In the genomic region with DNA sequence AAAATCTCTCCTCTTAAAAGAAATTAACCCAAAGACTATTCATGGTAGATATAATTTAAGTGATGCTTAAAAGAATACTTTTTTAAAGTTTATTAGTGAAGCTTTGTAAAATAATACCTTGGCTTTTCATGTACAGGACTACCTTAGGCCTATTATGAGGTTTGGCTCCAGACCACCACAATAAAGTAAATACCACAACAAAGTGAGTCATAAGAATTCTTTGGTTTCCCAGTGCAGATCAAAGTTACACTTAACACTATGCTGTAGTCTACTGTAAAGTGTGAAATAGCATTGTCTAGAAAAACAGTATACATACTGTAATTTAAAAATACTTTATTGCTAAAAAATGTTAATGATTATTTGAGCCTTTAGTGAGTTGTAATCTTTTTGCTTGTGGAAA, we compare ENCODE assay signal across 20 cellular contexts. TPM values are rescaled to one million over a fixed set of nuclear protein-coding genes. Genes with fewer than 3 reads are reported as not detected.
DNase-seq lines count a peak whose midpoint lies in the region; ATAC-seq, FAIRE-seq and TF ChIP-seq lines count a peak whose summit lies in the region.
"Had no signal": no experiment of that assay in that cellular context is flagged by ENCODE, and none has a peak within 500 bp of the region (broad histone marks: within the 10 kb centered on the region; RNA-seq: fewer than 3 reads in every experiment).

No MANE protein-coding gene starts in this region.

- POLR2A ChIA-PET in T-cell (lab: Charles Lee) (no interaction called here), endothelial cell of umbilical vein (lab: Charles Lee) (interaction anchor here (0.6 kb wide), 1 partner anchor 217 kb away, joined by 8 read pairs; no protein-coding TSS in a partner anchor)

- no peak for DNase-seq in activated CD8-positive, alpha-beta memory T cell treated with anti-CD3 and anti-CD28 coated beads, Interleukin-2, amount 10 ng/mL, durations not matched to agents 7 days and 5 days
- no peak for DNase-seq in activated CD8-positive, alpha-beta memory T cell treated with anti-CD3 and anti-CD28 coated beads, Interleukin-2, amount 50 U/mL, for 48 hours
- DNase-seq in T-cell = no peak
- no peak for DNase-seq in endothelial cell of umbilical vein (ENCODE audit: low read depth, low spot score)
- DNase-seq in urothelium cell line (ENCODE audit: low spot score) = peak; percentile 29
- DNase-seq in tibial nerve (ENCODE audit: low spot score in 2 of 2) = no peak
- DNase-seq in NCI-H446 treated with DMSO at 0.1 percent for 48 hours (lab: John Stamatoyannopoulos, UW) = no peak
- DNase-seq: activated CD8-positive, alpha-beta memory T cell treated with anti-CD3 and anti-CD28 coated beads, Interleukin-2, amount 50 U/mL, for 4 hours; C1 segment of cervical spinal cord; dermis blood vessel endothelial cell; NCI-H187 treated with DMSO at 0.1 percent for 48 hours; psoas muscle; SHP77; stimulated activated CD4-positive, alpha-beta T cell treated with anti-CD3 and anti-CD28 coated beads, Interleukin-12 subunit alpha, Interleukin-12 subunit beta, amount 100 ng/mL, for 4 hours; thyroid gland had no signal

- H3K27me3 Mint-ChIP-seq in activated CD8-positive, alpha-beta memory T cell treated with anti-CD3 and anti-CD28 coated beads, Interleukin-2, amount 10 ng/mL, durations not matched to agents 7 days and 5 days = no peaks in the 10 kb centered on the region
- H3K27me3 Mint-ChIP-seq in T-cell = no peaks in the 10 kb centered on the region
- H3K27me3 Mint-ChIP-seq: brain had no signal

- CTCF ChIA-PET in activated CD8-positive, alpha-beta memory T cell treated with anti-CD3 and anti-CD28 coated beads, Interleukin-2, amount 10 ng/mL, durations not matched to agents 7 days and 5 days (lab: Charles Lee) = interaction anchor here (1.3 to 2.0 kb wide), 2 partner anchors 9 to 86 kb away, joined by 3 to 4 read pairs; a partner anchor contains a TSS
- CTCF ChIA-PET in T-cell (lab: Charles Lee) = interaction anchor here in 1 of 2 donors (0.5 kb wide), 1 partner anchor 143 kb away, joined by 3 read pairs; no protein-coding TSS in a partner anchor
- CTCF ChIA-PET in endothelial cell of umbilical vein (lab: Charles Lee) = no interaction called here

- no peak overlapping the region for H3K4me3 Mint-ChIP-seq in activated CD8-positive, alpha-beta memory T cell treated with anti-CD3 and anti-CD28 coated beads, Interleukin-2, amount 10 ng/mL, durations not matched to agents 7 days and 5 days
- no peak overlapping the region for H3K4me3 Mint-ChIP-seq in T-cell
- H3K4me3 Mint-ChIP-seq: brain, nephron had no signal

- BruUV-seq in endothelial cell of umbilical vein (replicated peaks; lab: Mats Ljungman, UMichigan) = no TSS peak

- H3K27me3 ChIP-seq in endothelial cell of umbilical vein (ENCODE audit: control insufficient read depth in 2 of 2, insufficient read depth in 2 of 2, low read length in 2 of 2) = no peaks in the 10 kb centered on the region
- no peaks in the 10 kb centered on the region for H3K27me3 ChIP-seq in tibial nerve
- H3K27me3 ChIP-seq: thyroid gland had no signal

- H3K79me2 ChIP-seq in endothelial cell of umbilical vein (ENCODE audit: control insufficient read depth, insufficient read depth, low read length) = peaks cover 72% of the 10 kb centered on the region

- ATAC-seq in activated CD8-positive, alpha-beta memory T cell treated with anti-CD3 and anti-CD28 coated beads, Interleukin-2, amount 10 ng/mL, durations not matched to agents 7 days and 5 days = peak; percentile 87
- peak; percentile 48 to 82 (median 66) for ATAC-seq in T-cell (replicated peaks in 1 of 4)
- ATAC-seq in HG03565 (IDR thresholded peaks at IDR 0.05; ENCODE audit: unreplicated experiment) = no peak
- ATAC-seq: psoas muscle had no signal

- no peak overlapping the region for H2AFZ ChIP-seq in endothelial cell of umbilical vein (ENCODE audit: low read depth, low read length)

- dilution Hi-C loops in endothelial cell of umbilical vein (cut with MboI; ENCODE audit: extremely low pct_ligation_motif_present, low sequenced_read_pairs) = no loop called here

- intact Hi-C loops in endothelial cell of umbilical vein (cut with micrococcal nuclease) = no loop called here

- FAIRE-seq in endothelial cell of umbilical vein (lab: Jason Lieb, UNC) (no peak), urothelium cell line (lab: Jason Lieb, UNC) (no peak)
- FAIRE-seq: A204.1 had no signal

- no peak for TF ChIP-seq CTCF in endothelial cell of umbilical vein (IDR thresholded peaks at IDR 0.05; ENCODE audit: extremely low read depth in 1 of 2, insufficient read depth in 1 of 2, low read depth in 1 of 2, low read length in 2 of 2)
- no peak for TF ChIP-seq CTCF in tibial nerve (IDR thresholded peaks at IDR 0.05)

- peaks cover 24% of the 10 kb centered on the region for H3K4me1 Mint-ChIP-seq in activated CD8-positive, alpha-beta memory T cell treated with anti-CD3 and anti-CD28 coated beads, Interleukin-2, amount 10 ng/mL, durations not matched to agents 7 days and 5 days
- peaks cover 42 to 46% (median 42%) of the 10 kb centered on the region in 3 donors for H3K4me1 Mint-ChIP-seq in T-cell
- H3K4me1 Mint-ChIP-seq: nephron had no signal

- H3K27ac ChIP-seq in endothelial cell of umbilical vein (ENCODE audit: insufficient read depth, low read depth, low read length) (no peak overlapping the region), tibial nerve (no peak overlapping the region)
- H3K27ac ChIP-seq: psoas muscle, thyroid gland had no signal

- H3K9ac ChIP-seq in endothelial cell of umbilical vein (replicated peaks; ENCODE audit: extremely low read depth, insufficient read depth, low read length) = no peak overlapping the region

- H3K27ac Mint-ChIP-seq in activated CD8-positive, alpha-beta memory T cell treated with anti-CD3 and anti-CD28 coated beads, Interleukin-2, amount 10 ng/mL, durations not matched to agents 7 days and 5 days = no peak overlapping the region
- peak overlapping the region in 1 of 2 donors; percentile 22 for H3K27ac Mint-ChIP-seq in T-cell
- H3K27ac Mint-ChIP-seq: brain, nephron had no signal

- no peaks in the 10 kb centered on the region for H4K20me1 ChIP-seq in endothelial cell of umbilical vein (replicated peaks; ENCODE audit: control insufficient read depth, extremely low read depth, insufficient read depth, low read length)

- H3K36me3 ChIP-seq in endothelial cell of umbilical vein (ENCODE audit: control insufficient read depth in 2 of 2, extremely low read depth in 1 of 2, insufficient read depth in 2 of 2, low read length in 2 of 2) = peaks cover 15 to 52% of the 10 kb centered on the region in 2 experiments
- H3K36me3 ChIP-seq in tibial nerve = peaks cover 5 to 76% (median 11%) of the 10 kb centered on the region in 3 donors

- no peak overlapping the region for H3K4me3 ChIP-seq in endothelial cell of umbilical vein (replicated peaks in 1 of 3; ENCODE audit: insufficient read depth in 1 of 3, low read depth in 1 of 3, low read length in 3 of 3)
- no peak overlapping the region for H3K4me3 ChIP-seq in tibial nerve
- H3K4me3 ChIP-seq: lung, psoas muscle, thyroid gland had no signal

- no peaks in the 10 kb centered on the region for H3K9me1 ChIP-seq in endothelial cell of umbilical vein (replicated peaks; ENCODE audit: control insufficient read depth, extremely low read depth, insufficient read depth, low read length)

- H3K9me3 ChIP-seq in endothelial cell of umbilical vein (replicated peaks; ENCODE audit: control insufficient read depth, insufficient read depth, low read length) (no peaks in the 10 kb centered on the region), tibial nerve (peaks cover 0 to 4% (median 1%) of the 10 kb centered on the region in 4 donors)
- H3K9me3 ChIP-seq: psoas muscle, thyroid gland had no signal

- peaks cover 8% of the 10 kb centered on the region for H3K4me1 ChIP-seq in endothelial cell of umbilical vein (ENCODE audit: control insufficient read depth, extremely low read depth, insufficient read depth, low read length)
- no peaks in the 10 kb centered on the region for H3K4me1 ChIP-seq in tibial nerve

- H3K36me3 Mint-ChIP-seq in activated CD8-positive, alpha-beta memory T cell treated with anti-CD3 and anti-CD28 coated beads, Interleukin-2, amount 10 ng/mL, durations not matched to agents 7 days and 5 days = peaks cover 68% of the 10 kb centered on the region
- peaks cover 58% of the 10 kb centered on the region for H3K36me3 Mint-ChIP-seq in T-cell

- no peaks in the 10 kb centered on the region for H3K9me3 Mint-ChIP-seq in activated CD8-positive, alpha-beta memory T cell treated with anti-CD3 and anti-CD28 coated beads, Interleukin-2, amount 10 ng/mL, durations not matched to agents 7 days and 5 days (ENCODE audit: low read depth)
- no peaks in the 10 kb centered on the region for H3K9me3 Mint-ChIP-seq in T-cell

- no peak overlapping the region for H3K4me2 ChIP-seq in endothelial cell of umbilical vein (ENCODE audit: insufficient read depth, low read length)

- TF ChIP-seq POLR2A in endothelial cell of umbilical vein (IDR thresholded peaks at IDR 0.05; ENCODE audit: low read depth, low read length) (no peak), tibial nerve (IDR thresholded peaks at IDR 0.05) (no peak)

- TF ChIP-seq EP300 in tibial nerve (IDR thresholded peaks at IDR 0.05) = no peak

RNA-seq across cellular contexts. Expression of a gene that starts 31.7 kb away (rescaled TPM):
- total RNA-seq in activated CD8-positive, alpha-beta memory T cell treated with anti-CD3 and anti-CD28 coated beads, Interleukin-2, amount 10 ng/mL, durations not matched to agents 7 days and 5 days = 100 to 1,000 TPM; 126 to 162 TPM
- total RNA-seq in T-cell (10 to 100 TPM; 70.3 to 98.7 (median 85.3) TPM), endothelial cell of umbilical vein (317 and 326 TPM in 2 replicates), tibial nerve (100 to 1,000 TPM; 188 to 245 (median 209) TPM)
- 164 and 169 TPM in 2 replicates for polyA plus RNA-seq in endothelial cell of umbilical vein
- polyA plus RNA-seq in endothelial cell of umbilical vein (2011; cell fraction: cytosol; rRNA removed) = 292 and 313 TPM in 2 replicates
- 284 and 338 TPM in 2 replicates for polyA plus RNA-seq in endothelial cell of umbilical vein (2011; cell fraction: nucleus; rRNA removed)
- 240 and 294 TPM in 2 replicates for polyA plus RNA-seq in endothelial cell of umbilical vein (2012)
- 694 and 730 TPM in 2 replicates for polyA minus RNA-seq in endothelial cell of umbilical vein
- 195 TPM for polyA minus RNA-seq in endothelial cell of umbilical vein (2011; cell fraction: cytosol; rRNA and poly(A)+ RNA removed)
- polyA minus RNA-seq in endothelial cell of umbilical vein (2011; cell fraction: nucleus; rRNA and poly(A)+ RNA removed) = 248 and 392 TPM in 2 replicates

RNA-seq across cellular contexts. Expression of a gene that starts 55.9 kb away (rescaled TPM):
- 10 to 100 TPM; 28.2 to 37.8 TPM for total RNA-seq in activated CD8-positive, alpha-beta memory T cell treated with anti-CD3 and anti-CD28 coated beads, Interleukin-2, amount 10 ng/mL, durations not matched to agents 7 days and 5 days
- 10 to 100 TPM in 3 of 5 donors, 1 to 10 TPM in 2; 5.4 to 18.8 (median 15.3) TPM for total RNA-seq in T-cell
- 40.1 and 41.2 TPM in 2 replicates for total RNA-seq in endothelial cell of umbilical vein
- polyA plus RNA-seq in endothelial cell of umbilical vein = 40.0 and 46.7 TPM in 2 replicates
- polyA plus RNA-seq in endothelial cell of umbilical vein (2011; cell fraction: cytosol; rRNA removed) = 67.8 and 71.1 TPM in 2 replicates
- 35.3 and 44.1 TPM in 2 replicates for polyA plus RNA-seq in endothelial cell of umbilical vein (2011; cell fraction: nucleus; rRNA removed)
- polyA plus RNA-seq in endothelial cell of umbilical vein (2012) = 66.7 and 78.1 TPM in 2 replicates
- 49.5 and 59.7 TPM in 2 replicates for polyA minus RNA-seq in endothelial cell of umbilical vein
- polyA minus RNA-seq in endothelial cell of umbilical vein (2011; cell fraction: cytosol; rRNA and poly(A)+ RNA removed) = 13.0 TPM
- 13.7 and 17.6 TPM in 2 replicates for polyA minus RNA-seq in endothelial cell of umbilical vein (2011; cell fraction: nucleus; rRNA and poly(A)+ RNA removed)
- 10 to 100 TPM; 12.9 to 35.3 (median 27.4) TPM for total RNA-seq in tibial nerve

RNA-seq across cellular contexts. Expression of a gene that starts 56.1 kb away (rescaled TPM):
- 100 to 1,000 TPM; 279 to 396 TPM for total RNA-seq in activated CD8-positive, alpha-beta memory T cell treated with anti-CD3 and anti-CD28 coated beads, Interleukin-2, amount 10 ng/mL, durations not matched to agents 7 days and 5 days
- 100 to 1,000 TPM in 2 of 5 donors, 10 to 100 TPM in 3; 93.7 to 104 (median 97.6) TPM for total RNA-seq in T-cell
- 270 and 321 TPM in 2 replicates for total RNA-seq in endothelial cell of umbilical vein
- 121 and 138 TPM in 2 replicates for polyA plus RNA-seq in endothelial cell of umbilical vein
- polyA plus RNA-seq in endothelial cell of umbilical vein (2011; cell fraction: cytosol; rRNA removed) = 82.1 and 129 TPM in 2 replicates
- 480 and 810 TPM in 2 replicates for polyA plus RNA-seq in endothelial cell of umbilical vein (2011; cell fraction: nucleus; rRNA removed)
- 259 and 273 TPM in 2 replicates for polyA plus RNA-seq in endothelial cell of umbilical vein (2012)
- polyA minus RNA-seq in endothelial cell of umbilical vein = 581 and 744 TPM in 2 replicates
- 54.0 TPM for polyA minus RNA-seq in endothelial cell of umbilical vein (2011; cell fraction: cytosol; rRNA and poly(A)+ RNA removed)
- polyA minus RNA-seq in endothelial cell of umbilical vein (2011; cell fraction: nucleus; rRNA and poly(A)+ RNA removed) = 786 and 1,192 TPM in 2 replicates
- 100 to 1,000 TPM; 113 to 427 (median 203) TPM for total RNA-seq in tibial nerve
